11 cellular contexts compared by ENCODE assay signal in genomic region chr20:51023617-51024155, GRCh38. TPM values are rescaled to one million over a fixed set of nuclear protein-coding genes. Genes with fewer than 3 reads are reported as not detected.
DNase-seq lines count a peak whose midpoint lies in the region; ATAC-seq, FAIRE-seq and TF ChIP-seq lines count a peak whose summit lies in the region.
"Had no signal": no experiment of that assay in that cellular context is flagged by ENCODE, and none has a peak within 500 bp of the region (broad histone marks: within the 10 kb centered on the region; RNA-seq: fewer than 3 reads in every experiment).

No MANE protein-coding gene starts in this region.

- no peak for ATAC-seq in activated naive CD4-positive, alpha-beta T cell treated with anti-CD3 and anti-CD28 coated beads, Interleukin-2, amount 50 U/mL, for 72 hours
- ATAC-seq in HG03432 (IDR thresholded peaks at IDR 0.05; ENCODE audit: unreplicated experiment) = no peak
- ATAC-seq in GM21515 (IDR thresholded peaks at IDR 0.05; ENCODE audit: unreplicated experiment) = no peak
- no peak for ATAC-seq in HG03135 (IDR thresholded peaks at IDR 0.05; ENCODE audit: unreplicated experiment)

- no peak overlapping the region for H3K27ac ChIP-seq in mesodermal cell (ENCODE audit: low read depth, low read length, severe bottlenecking)

- H3K36me3 ChIP-seq in mesodermal cell (ENCODE audit: control insufficient read depth, insufficient read depth, low read length) = peaks cover 14% of the 10 kb centered on the region

- DNase-seq in activated naive CD4-positive, alpha-beta T cell treated with anti-CD3 and anti-CD28 coated beads, Interleukin-2, amount 50 U/mL, for 72 hours (ENCODE audit: low spot score in 2 of 2) = no peak
- DNase-seq in urothelium cell line (ENCODE audit: low spot score) = no peak
- DNase-seq: DMS53, T-helper 9 cell had no signal

- H3K27ac Mint-ChIP-seq in activated naive CD4-positive, alpha-beta T cell treated with anti-CD3 and anti-CD28 coated beads, Interleukin-2, amount 50 U/mL, for 24 hours = no peak overlapping the region
- no peak overlapping the region for H3K27ac Mint-ChIP-seq in activated naive CD4-positive, alpha-beta T cell treated with anti-CD3 and anti-CD28 coated beads, Interleukin-2, amount 50 U/mL, for 72 hours
- H3K27ac Mint-ChIP-seq in brain = peak overlapping the region in 3 of 5 experiments; percentile 31 to 90 (median 32)

- H3K4me1 Mint-ChIP-seq in activated naive CD4-positive, alpha-beta T cell treated with anti-CD3 and anti-CD28 coated beads, Interleukin-2, amount 50 U/mL, for 24 hours = peaks cover 6% of the 10 kb centered on the region
- H3K4me1 Mint-ChIP-seq in brain = peaks cover 52% of the 10 kb centered on the region

- TF ChIP-seq CTCF in brain (conservative IDR thresholded peaks at IDR 0.05) = no peak

- no peaks in the 10 kb centered on the region for H3K9me3 Mint-ChIP-seq in activated naive CD4-positive, alpha-beta T cell treated with anti-CD3 and anti-CD28 coated beads, Interleukin-2, amount 50 U/mL, for 24 hours
- H3K9me3 Mint-ChIP-seq in activated naive CD4-positive, alpha-beta T cell treated with anti-CD3 and anti-CD28 coated beads, Interleukin-2, amount 50 U/mL, for 72 hours = no peaks in the 10 kb centered on the region
- H3K9me3 Mint-ChIP-seq in brain = peaks cover 0 to 2% (median 0%) of the 10 kb centered on the region in 5 experiments

- H3K4me1 ChIP-seq in mesodermal cell (ENCODE audit: control insufficient read depth, insufficient read depth, low read length, poor library complexity, severe bottlenecking) = peaks cover 10% of the 10 kb centered on the region

- no peaks in the 10 kb centered on the region for H3K9me3 ChIP-seq in mesodermal cell (ENCODE audit: control insufficient read depth, low read length)

- peaks cover 46% of the 10 kb centered on the region for H3K27me3 Mint-ChIP-seq in activated naive CD4-positive, alpha-beta T cell treated with anti-CD3 and anti-CD28 coated beads, Interleukin-2, amount 50 U/mL, for 24 hours
- H3K27me3 Mint-ChIP-seq in brain = peaks cover 48% of the 10 kb centered on the region

- H3K4me3 Mint-ChIP-seq in activated naive CD4-positive, alpha-beta T cell treated with anti-CD3 and anti-CD28 coated beads, Interleukin-2, amount 50 U/mL, for 24 hours = peak overlapping the region; percentile 76
- H3K4me3 Mint-ChIP-seq in brain = peak overlapping the region; percentile 82 to 85 (median 84)

- no peaks in the 10 kb centered on the region for H3K36me3 Mint-ChIP-seq in activated naive CD4-positive, alpha-beta T cell treated with anti-CD3 and anti-CD28 coated beads, Interleukin-2, amount 50 U/mL, for 24 hours
- H3K36me3 Mint-ChIP-seq in activated naive CD4-positive, alpha-beta T cell treated with anti-CD3 and anti-CD28 coated beads, Interleukin-2, amount 50 U/mL, for 72 hours = peaks cover 0 to 4% of the 10 kb centered on the region in 2 donors
- no peaks in the 10 kb centered on the region for H3K36me3 Mint-ChIP-seq in brain

- FAIRE-seq in urothelium cell line (lab: Jason Lieb, UNC) = peak; percentile 42
- FAIRE-seq: K562 had no signal

- peak overlapping the region; percentile 64 for H3K4me3 ChIP-seq in mesodermal cell (ENCODE audit: extremely low read depth, insufficient read depth, low read length, poor library complexity, severe bottlenecking)

- WGBS in mesodermal cell (ENCODE audit: insufficient coverage in 2 of 2), 2 experiments = 83 to 87% methylated on average over 30 of the region's 30 CpGs

RNA-seq across cellular contexts. Expression of gene KCNG1, which starts 0.8 kb away (rescaled TPM):
- under 1 TPM in 1 of 2 donors, not detected in 1; 0.86 TPM for total RNA-seq in activated naive CD4-positive, alpha-beta T cell treated with anti-CD3 and anti-CD28 coated beads, Interleukin-2, amount 50 U/mL, for 72 hours
- polyA plus RNA-seq in brain (ENCODE audit: insufficient read depth, low read depth, low replicate concordance) = 2.1 TPM
- polyA plus RNA-seq in mesodermal cell (2013, experiment 1 of 2) = 24.8 TPM
- polyA plus RNA-seq in mesodermal cell (2013, experiment 2 of 2) = 19.4 TPM

Comparison
In these comparisons a context has a peak if more than half of its experiments do, and no peak if none do; other contexts are left out.
1. H3K27ac Mint-ChIP-seq: peak in brain (3 of 5); none in activated naive CD4-positive, alpha-beta T cell treated with anti-CD3 and anti-CD28 coated beads, Interleukin-2, amount 50 U/mL, for 24 hours (single experiment) and activated naive CD4-positive, alpha-beta T cell treated with anti-CD3 and anti-CD28 coated beads, Interleukin-2, amount 50 U/mL, for 72 hours (0 of 2).